ENCODE assay signal across 9 cellular contexts in the genomic region with DNA sequence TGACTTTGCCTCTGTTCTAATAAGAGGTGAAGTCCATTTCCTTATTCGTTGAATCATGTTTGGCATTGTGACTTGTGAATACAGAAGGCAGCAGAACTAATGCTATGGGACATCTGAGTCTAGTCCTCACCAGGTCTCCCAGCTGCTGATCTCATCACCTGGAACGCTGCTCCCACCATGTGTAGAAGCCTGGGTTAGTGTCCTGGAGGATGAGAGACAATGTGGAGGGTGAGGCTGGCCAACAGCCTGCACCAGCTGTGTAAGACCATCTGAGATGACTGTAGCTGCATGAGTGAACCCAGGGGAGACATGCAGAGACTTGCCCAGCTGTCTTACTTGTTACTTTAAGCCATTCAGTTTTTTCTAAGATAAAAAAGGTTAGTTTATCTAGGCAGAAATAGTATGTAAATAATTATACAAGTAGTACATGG. TPM values are rescaled to one million over a fixed set of nuclear protein-coding genes. Genes with fewer than 3 reads are reported as not detected.
DNase-seq lines count a peak whose midpoint lies in the region; ATAC-seq and TF ChIP-seq lines count a peak whose summit lies in the region.
"Had no signal": no experiment of that assay in that cellular context is flagged by ENCODE, and none has a peak within 500 bp of the region (broad histone marks: within the 10 kb centered on the region; RNA-seq: fewer than 3 reads in every experiment).

No MANE protein-coding gene starts in this region.

- no peaks in the 10 kb centered on the region for H3K27me3 Mint-ChIP-seq in mesothelial cell of epicardium (ENCODE audit: low read depth)

- peaks cover 41% of the 10 kb centered on the region for H3K4me1 Mint-ChIP-seq in mesothelial cell of epicardium

- H3K27ac ChIP-seq in RWPE1 = peak overlapping the region; percentile 46; the same call in 1 of the 2 replicates

- no peak overlapping the region for H3K4me3 Mint-ChIP-seq in mesothelial cell of epicardium

- DNase-seq in RWPE1 (ENCODE audit: low spot score) = peak; percentile 50
- DNase-seq in mesothelial cell of epicardium (ENCODE audit: low spot score in 2 of 2, unreplicated experiment in 2 of 2) = no peak
- DNase-seq in erythroblast (lab: John Stamatoyannopoulos, UW) = no peak
- no peak for DNase-seq in activated CD4-positive, CD25-positive, alpha-beta regulatory T cell (lab: John Stamatoyannopoulos, UW)
- no peak for DNase-seq in NCI-H128 (lab: John Stamatoyannopoulos, UW; ENCODE audit: unreplicated experiment)
- DNase-seq in superior temporal gyrus (ENCODE audit: extremely low spot score) = no peak

- peaks cover 15% of the 10 kb centered on the region for H3K9me3 Mint-ChIP-seq in mesothelial cell of epicardium

- peak; percentile 56 for ATAC-seq in GM18498 (IDR thresholded peaks at IDR 0.05; ENCODE audit: unreplicated experiment)
- peak; percentile 47 for ATAC-seq in GM21825 (IDR thresholded peaks at IDR 0.05; ENCODE audit: unreplicated experiment)

- POLR2A ChIA-PET in RWPE1 (lab: Yijun Ruan, JAX; ENCODE audit: low non-redundant PET) = interaction anchor here (1.2 kb wide), 1 partner anchor 15 kb away, joined by 3 read pairs; no protein-coding TSS in a partner anchor

- TF ChIP-seq POLR2A in erythroblast (IDR thresholded peaks at IDR 0.05; ENCODE audit: low read length) = no peak

- CTCF ChIA-PET in RWPE1 (lab: Yijun Ruan, JAX) = no interaction called here

- peaks cover 19% of the 10 kb centered on the region for H3K36me3 Mint-ChIP-seq in mesothelial cell of epicardium

- H3K27ac Mint-ChIP-seq in mesothelial cell of epicardium = peak overlapping the region; percentile 27

- TF ChIP-seq CTCF in RWPE1 (conservative IDR thresholded peaks at IDR 0.05; ENCODE audit: low read depth) (no peak), mesothelial cell of epicardium (IDR thresholded peaks at IDR 0.05; ENCODE audit: unreplicated experiment) (no peak)

RNA-seq across cellular contexts. Expression of a gene that starts 3.5 kb away (rescaled TPM):
- 23.3 to 25.7 TPM (median 25.0 TPM) in 3 replicates for total RNA-seq in mesothelial cell of epicardium
- total RNA-seq: NCI-H460 had no signal

RNA-seq across cellular contexts. Expression of a gene that starts 32.0 kb away (rescaled TPM):
- total RNA-seq in mesothelial cell of epicardium = 6.9 to 7.5 TPM (median 7.2 TPM) in 3 replicates
- total RNA-seq: NCI-H460 had no signal
